In the genomic region with DNA sequence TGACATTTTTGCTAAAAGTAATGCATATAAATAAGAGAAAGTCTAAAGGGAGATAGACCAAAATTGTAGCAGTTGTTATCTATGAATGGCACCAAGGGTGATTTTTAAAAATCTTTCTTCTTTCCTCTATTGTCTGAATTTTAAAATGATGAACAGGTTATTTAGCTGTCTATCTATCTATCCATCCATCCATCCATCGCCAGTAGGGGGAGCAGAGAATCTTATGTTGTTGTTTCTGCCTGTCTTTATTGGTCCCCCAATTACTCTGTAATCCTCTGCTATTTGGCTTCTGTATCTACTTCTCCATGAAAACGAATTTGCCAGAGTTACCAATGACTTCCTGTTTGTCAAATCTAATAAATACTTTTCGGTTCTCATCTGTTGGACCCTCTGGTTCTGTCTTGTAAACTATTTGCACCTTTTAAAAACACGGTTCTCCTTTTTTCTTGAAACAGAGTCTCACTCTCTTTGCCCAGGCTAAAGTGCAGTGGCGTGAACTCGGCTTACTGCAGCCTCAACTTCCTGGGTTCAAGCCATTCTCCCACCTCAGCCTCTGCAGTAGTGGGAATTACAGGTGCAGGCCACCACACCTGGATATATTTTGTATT, we compare ENCODE assay signal across 9 cellular contexts.
A peak's percentile ranks its signal among the peaks of the same experiment; 100 is the strongest.
DNase-seq lines count a peak whose midpoint lies in the region; ATAC-seq, FAIRE-seq and TF ChIP-seq lines count a peak whose summit lies in the region.
"Had no signal": no experiment of that assay in that cellular context is flagged by ENCODE, and none has a peak within 500 bp of the region (broad histone marks: within the 10 kb centered on the region; RNA-seq: fewer than 3 reads in every experiment).

No MANE protein-coding gene starts in this region.

- no peaks in the 10 kb centered on the region for H3K9me3 ChIP-seq in astrocyte (ENCODE audit: insufficient read depth, low read depth, low read length)

- no peak overlapping the region for H2AFZ ChIP-seq in astrocyte (ENCODE audit: low read depth, low read length)

- no peaks in the 10 kb centered on the region for H3K36me3 ChIP-seq in astrocyte (ENCODE audit: insufficient read depth, low read length)

- H3K36me3 Mint-ChIP-seq in astrocyte (ENCODE audit: low read depth, unreplicated experiment): no peaks in the 10 kb centered on the region
- H3K36me3 Mint-ChIP-seq: activated naive CD4-positive, alpha-beta T cell treated with anti-CD3 and anti-CD28 coated beads, Interleukin-2, amount 50 U/mL, for 72 hours had no signal

- H3K4me1 ChIP-seq in astrocyte (ENCODE audit: insufficient read depth, low read length): no peaks in the 10 kb centered on the region

- no peaks in the 10 kb centered on the region for H3K27me3 ChIP-seq in astrocyte (ENCODE audit: insufficient read depth, low read length)

- no peak overlapping the region for H3K27ac Mint-ChIP-seq in astrocyte (ENCODE audit: unreplicated experiment)
- H3K27ac Mint-ChIP-seq: activated naive CD4-positive, alpha-beta T cell treated with anti-CD3 and anti-CD28 coated beads, Interleukin-2, amount 50 U/mL, for 72 hours had no signal

- no peak for FAIRE-seq in astrocyte (lab: Jason Lieb, UNC)

- no peak overlapping the region for H3K4me3 Mint-ChIP-seq in astrocyte (ENCODE audit: unreplicated experiment)

- H3K79me2 ChIP-seq in astrocyte (ENCODE audit: insufficient read depth, low read length): no peaks in the 10 kb centered on the region

- no peaks in the 10 kb centered on the region for H3K4me1 Mint-ChIP-seq in astrocyte (ENCODE audit: low read depth, unreplicated experiment)

- TF ChIP-seq CTCF in astrocyte (IDR thresholded peaks at IDR 0.05; ENCODE audit: insufficient read depth, low read depth, low read length): peak; percentile 73

- H3K27ac ChIP-seq in astrocyte (ENCODE audit: low read depth, low read length): no peak overlapping the region

- H4K20me1 ChIP-seq in astrocyte (ENCODE audit: insufficient read depth, low read length): no peaks in the 10 kb centered on the region

- peaks cover 2% of the 10 kb centered on the region for H3K27me3 Mint-ChIP-seq in astrocyte (ENCODE audit: low read depth, unreplicated experiment)

- DNase-seq in SKM-1 treated with dmso at 0.1 percent for 144 hours (lab: John Stamatoyannopoulos, UW; ENCODE audit: unreplicated experiment) (peak; percentile 14), SKM-1 (lab: John Stamatoyannopoulos, UW; ENCODE audit: unreplicated experiment) (no peak), NCI-H2171 (lab: John Stamatoyannopoulos, UW) (peak; percentile 7), astrocyte (ENCODE audit: low read depth) (peak; percentile 23), iris pigment epithelial cell (ENCODE audit: low read depth) (peak; percentile 56), occipital lobe (lab: John Stamatoyannopoulos, UW) (no peak)

- H3K9ac ChIP-seq in astrocyte (ENCODE audit: low read length): no peak overlapping the region

- no peak overlapping the region for H3K4me3 ChIP-seq in astrocyte (ENCODE audit: insufficient read depth, low read depth, low read length)

- ATAC-seq in HG02610 (IDR thresholded peaks at IDR 0.05; ENCODE audit: unreplicated experiment) (peak; percentile 57), GM19395 (IDR thresholded peaks at IDR 0.05; ENCODE audit: unreplicated experiment) (no peak)
- ATAC-seq: activated naive CD4-positive, alpha-beta T cell treated with anti-CD3 and anti-CD28 coated beads, Interleukin-2, amount 50 U/mL, for 72 hours had no signal

- no peaks in the 10 kb centered on the region for H3K9me3 Mint-ChIP-seq in astrocyte (ENCODE audit: unreplicated experiment)

- H3K4me2 ChIP-seq in astrocyte (ENCODE audit: low read length): no peak overlapping the region

Comparison
In these comparisons a context has a peak if more than half of its experiments do, and no peak if none do; other contexts are left out.
1. DNase-seq: peak in SKM-1 treated with dmso at 0.1 percent for 144 hours (single experiment), NCI-H2171 (single experiment), astrocyte (single experiment) and iris pigment epithelial cell (single experiment); none in SKM-1 (single experiment) and occipital lobe (single experiment).